ENCODE assay signal across 10 cellular contexts in the genomic region with DNA sequence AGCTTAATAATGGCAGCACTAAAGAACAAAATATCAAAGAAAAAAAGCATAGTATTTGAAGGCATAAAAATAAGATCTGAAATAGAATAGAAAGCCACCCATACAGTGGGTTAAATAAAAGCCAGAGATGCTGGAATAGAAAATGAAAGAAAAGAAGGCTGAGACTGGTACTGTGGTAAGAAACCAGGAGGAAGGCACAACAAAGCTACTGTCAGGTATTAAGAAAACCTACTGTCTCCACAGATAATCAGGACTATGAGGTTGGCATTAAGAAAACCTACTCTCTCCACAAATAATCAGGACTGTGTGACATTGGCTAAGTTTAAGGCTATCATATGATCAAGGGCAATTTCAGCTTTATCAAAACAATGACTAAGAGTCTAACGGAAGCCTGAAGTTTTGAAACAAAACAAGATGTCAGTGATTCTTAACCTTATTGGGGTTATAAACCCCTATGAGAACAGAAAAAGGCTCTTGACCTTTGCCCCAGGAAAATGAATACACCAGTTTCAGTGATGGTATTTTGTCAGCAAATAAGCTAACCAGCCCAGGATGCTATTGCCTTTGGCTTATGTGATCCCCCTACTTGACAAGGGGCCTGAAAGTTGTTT. TPM values are rescaled to one million over a fixed set of nuclear protein-coding genes. Genes with fewer than 3 reads are reported as not detected.
DNase-seq lines count a peak whose midpoint lies in the region; ATAC-seq, FAIRE-seq and TF ChIP-seq lines count a peak whose summit lies in the region.
"Had no signal": no experiment of that assay in that cellular context is flagged by ENCODE, and none has a peak within 500 bp of the region (broad histone marks: within the 10 kb centered on the region; RNA-seq: fewer than 3 reads in every experiment).

No MANE protein-coding gene starts in this region.

- RAD21 ChIA-PET in GM12878 (lab: Charles Lee; ENCODE audit: unreplicated experiment): interaction anchor here (0.9 to 5.4 kb wide), 12 partner anchors 11 to 304 kb away, joined by 3 to 56 read pairs (median 8); partner anchors contain the start of genes BCL10, C1orf52 and MCOLN2

- H3K27ac Mint-ChIP-seq in osteocyte (ENCODE audit: unreplicated experiment): no peak overlapping the region

- SMC1A ChIA-PET in GM12878 (lab: Charles Lee; ENCODE audit: uncharacterized antibody, unreplicated experiment): interaction anchor here (0.7 to 9.6 kb wide), 19 partner anchors 10 to 468 kb away, joined by 3 to 132 read pairs (median 4); partner anchors contain the start of genes C1orf52 and MCOLN2

- peak overlapping the region; percentile 26; the same call in 1 of the 2 replicates for H3K9ac ChIP-seq in GM12878 (ENCODE audit: control insufficient read depth, insufficient read depth, low read length)

- no peak overlapping the region for H3K4me3 Mint-ChIP-seq in osteocyte (ENCODE audit: unreplicated experiment)

- H3K9me3 ChIP-seq in GM12878 (replicated peaks; ENCODE audit: control insufficient read depth, insufficient read depth, low read length): no peaks in the 10 kb centered on the region

- peaks cover 64% of the 10 kb centered on the region for H3K27me3 Mint-ChIP-seq in osteocyte (ENCODE audit: unreplicated experiment)

- peak; percentile 52 for FAIRE-seq in GM12878 (lab: Jason Lieb, UNC)
- FAIRE-seq: G401.6 had no signal

- WGBS in GM12878 (ENCODE audit: insufficient coverage, insufficient replicate concordance, low lambda C conversion rate, missing lambda C conversion rate): 0% methylated on average over 1 of the region's 1 CpG

- no peak overlapping the region for H2AFZ ChIP-seq in GM12878 (ENCODE audit: control insufficient read depth, low read depth, low read length)

- peaks cover 92% of the 10 kb centered on the region for H3K79me2 ChIP-seq in GM12878 (ENCODE audit: control insufficient read depth, insufficient read depth, low read length)

- peaks cover 1 to 23% of the 10 kb centered on the region in 2 experiments for H3K36me3 ChIP-seq in GM12878 (ENCODE audit: control insufficient read depth in 2 of 2, insufficient read depth in 2 of 2, low read length in 1 of 2)

- peaks cover 5% of the 10 kb centered on the region; the same call in 1 of the 2 replicates for H4K20me1 ChIP-seq in GM12878 (ENCODE audit: control insufficient read depth, insufficient read depth)

- POLR2A ChIA-PET in GM12878 (lab: Charles Lee): interaction anchor here (1.2 to 5.8 kb wide), 12 partner anchors 11 to 304 kb away, joined by 3 to 69 read pairs (median 5); partner anchors contain the start of genes BCL10 and MCOLN2

- peak overlapping the region; percentile 85 for H3K27ac ChIP-seq in GM12878 (ENCODE audit: control insufficient read depth, insufficient read depth)

- BruUV-seq in GM12878 (replicated peaks; lab: Mats Ljungman, UMichigan): no TSS peak

- TF ChIP-seq CTCF in GM12878 (IDR thresholded peaks at IDR 0.05 in 2 of 3, conservative IDR thresholded peaks at IDR 0.05 in 1 of 3; ENCODE audit: control insufficient read depth in 2 of 3, extremely low read depth in 1 of 3, insufficient read depth in 1 of 3, low read depth in 3 of 3, low read length in 3 of 3) (no peak), osteocyte (IDR thresholded peaks at IDR 0.05) (no peak)

- intact Hi-C loops in GM12878 (cut with micrococcal nuclease; ENCODE audit: unreplicated experiment): no loop called here

- H3K27me3 ChIP-seq in GM12878 (replicated peaks in 1 of 2; ENCODE audit: control insufficient read depth in 2 of 2, insufficient read depth in 2 of 2, low read length in 1 of 2): no peaks in the 10 kb centered on the region

- H3K4me3 ChIP-seq in GM12878: peak overlapping the region; percentile 60
- H3K4me3 ChIP-seq: lung had no signal

- CTCF ChIA-PET in GM12878 (lab: Yijun Ruan, JAX): interaction anchor here (1.3 to 4.9 kb wide), 16 partner anchors 10 to 303 kb away, joined by 3 to 49 read pairs (median 8); partner anchors contain the start of genes BCL10, C1orf52 and MCOLN2

- peak; percentile 20 for DNase-seq in COLO829 (ENCODE audit: low spot score)
- no peak for DNase-seq in GM12878 (ENCODE audit: low read depth, low spot score)
- no peak for DNase-seq in NCI-H1436 (lab: John Stamatoyannopoulos, UW)
- no peak for DNase-seq in NOMO-1 treated with DMSO at 0.1 percent for 48 hours (lab: John Stamatoyannopoulos, UW; ENCODE audit: unreplicated experiment)
- DNase-seq in osteocyte (ENCODE audit: extremely low spot score, unreplicated experiment): no peak
- no peak for DNase-seq in SIG-M5 (lab: John Stamatoyannopoulos, UW)

- in situ Hi-C loops in GM12878 (cut with MboI): no loop called here

- H3K4me1 ChIP-seq in GM12878 (ENCODE audit: control insufficient read depth, insufficient read depth, low read length): peaks cover 56% of the 10 kb centered on the region

- no peak for TF ChIP-seq POLR2A in GM12878 (IDR thresholded peaks at IDR 0.05; ENCODE audit: low read depth, low read length)

- TF ChIP-seq EP300 in GM12878 (IDR thresholded peaks at IDR 0.05; ENCODE audit: borderline replicate concordance in 1 of 2, control insufficient read depth in 1 of 2, low read depth in 2 of 2, low read length in 2 of 2): no peak

- peak; percentile 19 for ATAC-seq in GM19463 (IDR thresholded peaks at IDR 0.05; ENCODE audit: unreplicated experiment)
- peak; percentile 32 for ATAC-seq in HG03280 (IDR thresholded peaks at IDR 0.05; ENCODE audit: unreplicated experiment)
- ATAC-seq in GM12878: peak; percentile 40

- peaks cover 3% of the 10 kb centered on the region for H3K36me3 Mint-ChIP-seq in osteocyte (ENCODE audit: unreplicated experiment)

- peak overlapping the region; percentile 83 for H3K4me2 ChIP-seq in GM12878 (ENCODE audit: control insufficient read depth, insufficient read depth)

- TF ChIP-seq RAD21 in GM12878 (IDR thresholded peaks at IDR 0.05; ENCODE audit: insufficient read depth, low read depth, low read length): no peak

- H3K4me1 Mint-ChIP-seq in osteocyte (ENCODE audit: unreplicated experiment): peaks cover 11% of the 10 kb centered on the region

- peaks cover 6% of the 10 kb centered on the region for H3K9me3 Mint-ChIP-seq in osteocyte (ENCODE audit: unreplicated experiment)

TF ChIP-seq in GM12878, 131 proteins besides CTCF, POLR2A, EP300 and RAD21 (continues in another document):
- TF ChIP-seq REST (IDR thresholded peaks at IDR 0.05; ENCODE audit: low read depth, low read length): no peak
- TF ChIP-seq MEF2A (IDR thresholded peaks at IDR 0.05; ENCODE audit: insufficient read depth, low read depth, low read length): no peak

RNA-seq across cellular contexts. Expression of gene MCOLN2, which starts 24.4 kb away (rescaled TPM):
- 522 and 548 TPM in 2 replicates for total RNA-seq in GM12878 (2013; cell fraction: nucleolus; rRNA removed)
- total RNA-seq in GM12878 (2014; rRNA removed) (228 and 233 TPM in 2 replicates), GM12878 (2014; rRNA removed; fragmentation: Illumina TruSeq; extraction: Trizol) (109 and 114 TPM in 2 replicates), GM12878 (2021) (103 and 110 TPM in 2 replicates), osteocyte (not detected in 2 replicates)
- polyA plus RNA-seq in GM12878 (2011; ENCODE audit: low read depth): 84.9 TPM
- polyA plus RNA-seq in GM12878 (2011; rRNA removed) (165 and 228 TPM in 2 replicates), GM12878 (2014; fragmentation: Illumina TruSeq; extraction: Trizol) (116 and 143 TPM in 2 replicates), GM12878 (2014; fragmentation: Nextera tagmentation; extraction: Ambion mirVana) (10 to 100 TPM; 25.9 to 46.7 TPM), GM12878 (2014; rRNA removed) (189 and 218 TPM in 2 replicates), GM12878 (2016; fragmentation: Nextera tagmentation; extraction: Ambion mirVana) (100 to 1,000 TPM; 105 to 106 TPM)
- polyA plus RNA-seq in GM12878 (2011; cell fraction: cytosol; rRNA removed): 83.5 and 87.5 TPM in 2 replicates
- 296 and 374 TPM in 2 replicates for polyA plus RNA-seq in GM12878 (2011; cell fraction: nucleus; rRNA removed)
- polyA plus RNA-seq in GM12878 (2012): 66.6 and 97.7 TPM in 2 replicates
- 87.4 and 94.8 TPM in 2 replicates for polyA minus RNA-seq in GM12878 (2011; rRNA and poly(A)+ RNA removed)
- polyA minus RNA-seq in GM12878 (2011; cell fraction: cytosol; rRNA and poly(A)+ RNA removed): 40.2 and 47.3 TPM in 2 replicates
- polyA minus RNA-seq in GM12878 (2011; cell fraction: nucleus; rRNA and poly(A)+ RNA removed): 184 and 227 TPM in 2 replicates

Comparison
In these comparisons a context has a peak if more than half of its experiments do, and no peak if none do; other contexts are left out.
1. RNA of gene MCOLN2, which starts 24.4 kb away (total RNA-seq): 103 to 548 TPM in GM12878; not detected in osteocyte; every median in the first group is over 10 times any median in the second.
2. Peak in every context shown above with its lines, with median percentiles within 50 percentile points of each other: ATAC-seq.